1 cellular context compared by ENCODE assay signal in the genomic region with DNA sequence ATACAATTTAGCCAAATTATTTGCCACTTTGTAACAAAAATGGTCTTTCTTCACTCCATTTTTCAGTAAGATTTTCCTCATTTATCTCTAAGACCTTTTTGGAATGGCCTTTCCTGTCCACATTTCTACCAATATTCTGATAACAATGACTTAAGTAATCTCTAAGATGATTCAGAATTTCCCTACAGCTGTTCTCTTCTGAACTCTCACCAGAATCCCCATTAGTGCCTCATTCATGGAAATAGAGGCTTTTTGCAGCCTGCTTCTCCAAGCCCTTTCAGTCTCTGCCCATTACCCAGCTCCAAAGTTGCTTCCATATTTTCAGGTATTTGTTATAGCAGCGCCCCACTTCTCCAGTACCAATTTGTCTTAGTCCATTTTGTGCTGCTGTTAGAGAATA.
TF ChIP-seq lines count a peak whose summit lies in the region.

No MANE protein-coding gene starts in this region.

TF ChIP-seq in WTC11, 78 proteins besides CTCF, POLR2A, EP300 and RAD21 (continued from another document):
- TF ChIP-seq, protein P1, sequence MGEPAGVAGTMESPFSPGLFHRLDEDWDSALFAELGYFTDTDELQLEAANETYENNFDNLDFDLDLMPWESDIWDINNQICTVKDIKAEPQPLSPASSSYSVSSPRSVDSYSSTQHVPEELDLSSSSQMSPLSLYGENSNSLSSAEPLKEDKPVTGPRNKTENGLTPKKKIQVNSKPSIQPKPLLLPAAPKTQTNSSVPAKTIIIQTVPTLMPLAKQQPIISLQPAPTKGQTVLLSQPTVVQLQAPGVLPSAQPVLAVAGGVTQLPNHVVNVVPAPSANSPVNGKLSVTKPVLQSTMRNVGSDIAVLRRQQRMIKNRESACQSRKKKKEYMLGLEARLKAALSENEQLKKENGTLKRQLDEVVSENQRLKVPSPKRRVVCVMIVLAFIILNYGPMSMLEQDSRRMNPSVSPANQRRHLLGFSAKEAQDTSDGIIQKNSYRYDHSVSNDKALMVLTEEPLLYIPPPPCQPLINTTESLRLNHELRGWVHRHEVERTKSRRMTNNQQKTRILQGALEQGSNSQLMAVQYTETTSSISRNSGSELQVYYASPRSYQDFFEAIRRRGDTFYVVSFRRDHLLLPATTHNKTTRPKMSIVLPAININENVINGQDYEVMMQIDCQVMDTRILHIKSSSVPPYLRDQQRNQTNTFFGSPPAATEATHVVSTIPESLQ (CRISPR knock-in tag; IDR thresholded peaks at IDR 0.05): no peak
- TF ChIP-seq, protein P2, sequence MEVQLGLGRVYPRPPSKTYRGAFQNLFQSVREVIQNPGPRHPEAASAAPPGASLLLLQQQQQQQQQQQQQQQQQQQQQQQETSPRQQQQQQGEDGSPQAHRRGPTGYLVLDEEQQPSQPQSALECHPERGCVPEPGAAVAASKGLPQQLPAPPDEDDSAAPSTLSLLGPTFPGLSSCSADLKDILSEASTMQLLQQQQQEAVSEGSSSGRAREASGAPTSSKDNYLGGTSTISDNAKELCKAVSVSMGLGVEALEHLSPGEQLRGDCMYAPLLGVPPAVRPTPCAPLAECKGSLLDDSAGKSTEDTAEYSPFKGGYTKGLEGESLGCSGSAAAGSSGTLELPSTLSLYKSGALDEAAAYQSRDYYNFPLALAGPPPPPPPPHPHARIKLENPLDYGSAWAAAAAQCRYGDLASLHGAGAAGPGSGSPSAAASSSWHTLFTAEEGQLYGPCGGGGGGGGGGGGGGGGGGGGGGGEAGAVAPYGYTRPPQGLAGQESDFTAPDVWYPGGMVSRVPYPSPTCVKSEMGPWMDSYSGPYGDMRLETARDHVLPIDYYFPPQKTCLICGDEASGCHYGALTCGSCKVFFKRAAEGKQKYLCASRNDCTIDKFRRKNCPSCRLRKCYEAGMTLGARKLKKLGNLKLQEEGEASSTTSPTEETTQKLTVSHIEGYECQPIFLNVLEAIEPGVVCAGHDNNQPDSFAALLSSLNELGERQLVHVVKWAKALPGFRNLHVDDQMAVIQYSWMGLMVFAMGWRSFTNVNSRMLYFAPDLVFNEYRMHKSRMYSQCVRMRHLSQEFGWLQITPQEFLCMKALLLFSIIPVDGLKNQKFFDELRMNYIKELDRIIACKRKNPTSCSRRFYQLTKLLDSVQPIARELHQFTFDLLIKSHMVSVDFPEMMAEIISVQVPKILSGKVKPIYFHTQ (CRISPR knock-in tag; IDR thresholded peaks at IDR 0.05): no peak
- TF ChIP-seq, protein P3, sequence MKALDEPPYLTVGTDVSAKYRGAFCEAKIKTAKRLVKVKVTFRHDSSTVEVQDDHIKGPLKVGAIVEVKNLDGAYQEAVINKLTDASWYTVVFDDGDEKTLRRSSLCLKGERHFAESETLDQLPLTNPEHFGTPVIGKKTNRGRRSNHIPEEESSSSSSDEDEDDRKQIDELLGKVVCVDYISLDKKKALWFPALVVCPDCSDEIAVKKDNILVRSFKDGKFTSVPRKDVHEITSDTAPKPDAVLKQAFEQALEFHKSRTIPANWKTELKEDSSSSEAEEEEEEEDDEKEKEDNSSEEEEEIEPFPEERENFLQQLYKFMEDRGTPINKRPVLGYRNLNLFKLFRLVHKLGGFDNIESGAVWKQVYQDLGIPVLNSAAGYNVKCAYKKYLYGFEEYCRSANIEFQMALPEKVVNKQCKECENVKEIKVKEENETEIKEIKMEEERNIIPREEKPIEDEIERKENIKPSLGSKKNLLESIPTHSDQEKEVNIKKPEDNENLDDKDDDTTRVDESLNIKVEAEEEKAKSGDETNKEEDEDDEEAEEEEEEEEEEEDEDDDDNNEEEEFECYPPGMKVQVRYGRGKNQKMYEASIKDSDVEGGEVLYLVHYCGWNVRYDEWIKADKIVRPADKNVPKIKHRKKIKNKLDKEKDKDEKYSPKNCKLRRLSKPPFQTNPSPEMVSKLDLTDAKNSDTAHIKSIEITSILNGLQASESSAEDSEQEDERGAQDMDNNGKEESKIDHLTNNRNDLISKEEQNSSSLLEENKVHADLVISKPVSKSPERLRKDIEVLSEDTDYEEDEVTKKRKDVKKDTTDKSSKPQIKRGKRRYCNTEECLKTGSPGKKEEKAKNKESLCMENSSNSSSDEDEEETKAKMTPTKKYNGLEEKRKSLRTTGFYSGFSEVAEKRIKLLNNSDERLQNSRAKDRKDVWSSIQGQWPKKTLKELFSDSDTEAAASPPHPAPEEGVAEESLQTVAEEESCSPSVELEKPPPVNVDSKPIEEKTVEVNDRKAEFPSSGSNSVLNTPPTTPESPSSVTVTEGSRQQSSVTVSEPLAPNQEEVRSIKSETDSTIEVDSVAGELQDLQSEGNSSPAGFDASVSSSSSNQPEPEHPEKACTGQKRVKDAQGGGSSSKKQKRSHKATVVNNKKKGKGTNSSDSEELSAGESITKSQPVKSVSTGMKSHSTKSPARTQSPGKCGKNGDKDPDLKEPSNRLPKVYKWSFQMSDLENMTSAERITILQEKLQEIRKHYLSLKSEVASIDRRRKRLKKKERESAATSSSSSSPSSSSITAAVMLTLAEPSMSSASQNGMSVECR (CRISPR knock-in tag; IDR thresholded peaks at IDR 0.05; ENCODE audit: borderline replicate concordance): no peak
- no peak for TF ChIP-seq TEAD4 (CRISPR knock-in tag; IDR thresholded peaks at IDR 0.05)
- no peak for TF ChIP-seq ETV6 (CRISPR knock-in tag; IDR thresholded peaks at IDR 0.05)
- TF ChIP-seq, protein P4, sequence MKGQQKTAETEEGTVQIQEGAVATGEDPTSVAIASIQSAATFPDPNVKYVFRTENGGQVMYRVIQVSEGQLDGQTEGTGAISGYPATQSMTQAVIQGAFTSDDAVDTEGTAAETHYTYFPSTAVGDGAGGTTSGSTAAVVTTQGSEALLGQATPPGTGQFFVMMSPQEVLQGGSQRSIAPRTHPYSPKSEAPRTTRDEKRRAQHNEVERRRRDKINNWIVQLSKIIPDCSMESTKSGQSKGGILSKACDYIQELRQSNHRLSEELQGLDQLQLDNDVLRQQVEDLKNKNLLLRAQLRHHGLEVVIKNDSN (CRISPR knock-in tag; IDR thresholded peaks at IDR 0.05): no peak
- no peak for TF ChIP-seq KAT7 (CRISPR knock-in tag; IDR thresholded peaks at IDR 0.05; ENCODE audit: borderline replicate concordance)
- TF ChIP-seq CREB1 (CRISPR knock-in tag; IDR thresholded peaks at IDR 0.05): no peak
- TF ChIP-seq, protein P5, sequence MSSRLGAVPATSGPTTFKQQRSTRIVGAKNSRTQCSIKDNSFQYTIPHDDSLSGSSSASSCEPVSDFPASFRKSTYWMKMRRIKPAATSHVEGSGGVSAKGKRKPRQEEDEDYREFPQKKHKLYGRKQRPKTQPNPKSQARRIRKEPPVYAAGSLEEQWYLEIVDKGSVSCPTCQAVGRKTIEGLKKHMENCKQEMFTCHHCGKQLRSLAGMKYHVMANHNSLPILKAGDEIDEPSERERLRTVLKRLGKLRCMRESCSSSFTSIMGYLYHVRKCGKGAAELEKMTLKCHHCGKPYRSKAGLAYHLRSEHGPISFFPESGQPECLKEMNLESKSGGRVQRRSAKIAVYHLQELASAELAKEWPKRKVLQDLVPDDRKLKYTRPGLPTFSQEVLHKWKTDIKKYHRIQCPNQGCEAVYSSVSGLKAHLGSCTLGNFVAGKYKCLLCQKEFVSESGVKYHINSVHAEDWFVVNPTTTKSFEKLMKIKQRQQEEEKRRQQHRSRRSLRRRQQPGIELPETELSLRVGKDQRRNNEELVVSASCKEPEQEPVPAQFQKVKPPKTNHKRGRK (CRISPR knock-in tag; IDR thresholded peaks at IDR 0.05; ENCODE audit: borderline replicate concordance): no peak
- no peak for TF ChIP-seq MXD4 (CRISPR knock-in tag; IDR thresholded peaks at IDR 0.05; ENCODE audit: borderline replicate concordance)
